13 cellular contexts compared by ENCODE assay signal in genomic region chr1:3774503-3775247, GRCh38. TPM values are rescaled to one million over a fixed set of nuclear protein-coding genes. Genes with fewer than 3 reads are reported as not detected.
DNase-seq lines count a peak whose midpoint lies in the region; ATAC-seq and TF ChIP-seq lines count a peak whose summit lies in the region.
"Had no signal": no experiment of that assay in that cellular context is flagged by ENCODE, and none has a peak within 500 bp of the region (broad histone marks: within the 10 kb centered on the region; RNA-seq: fewer than 3 reads in every experiment).

No MANE protein-coding gene starts in this region.

- peak; percentile 64 for DNase-seq in Right ventricle myocardium inferior (ENCODE audit: missing footprints)
- DNase-seq in Right ventricle myocardium superior = no peak
- no peak for DNase-seq in left ventricle myocardium superior
- DNase-seq in GM13976 (ENCODE audit: low spot score) = no peak
- no peak for DNase-seq in activated CD8-positive, alpha-beta T cell treated with anti-CD3 and anti-CD28 coated beads for 36 hours
- DNase-seq: activated CD4-positive, alpha-beta memory T cell treated with anti-CD3 and anti-CD28 coated beads, Interleukin-2, amount 10 ng/mL, durations not matched to agents 7 days and 5 days; effector CD4-positive, alpha-beta T cell; NCI-H1092 treated with DMSO at 0.1 percent for 48 hours; NCI-H748 treated with DMSO at 0.1 percent for 48 hours had no signal

- H3K36me3 Mint-ChIP-seq in activated CD8-positive, alpha-beta T cell treated with anti-CD3 and anti-CD28 coated beads for 36 hours (ENCODE audit: low read depth) = peaks cover under 1% of the 10 kb centered on the region

- H3K4me1 Mint-ChIP-seq in activated CD8-positive, alpha-beta T cell treated with anti-CD3 and anti-CD28 coated beads for 36 hours (ENCODE audit: low read depth) = peaks cover 11% of the 10 kb centered on the region

- H3K4me3 Mint-ChIP-seq in activated CD8-positive, alpha-beta T cell treated with anti-CD3 and anti-CD28 coated beads for 36 hours = no peak overlapping the region
- H3K4me3 Mint-ChIP-seq: activated CD4-positive, alpha-beta memory T cell treated with anti-CD3 and anti-CD28 coated beads, Interleukin-2, amount 10 ng/mL, durations not matched to agents 7 days and 5 days had no signal

- intact Hi-C loops in Right ventricle myocardium inferior (cut with DNase I) (no loop called here), Right ventricle myocardium superior (cut with DNase I) (no loop called here), left ventricle myocardium superior (cut with micrococcal nuclease) (no loop called here)
- intact Hi-C loops in activated CD8-positive, alpha-beta T cell treated with anti-CD3 and anti-CD28 coated beads for 36 hours (cut with micrococcal nuclease) = no loop called here

- H3K27ac Mint-ChIP-seq in activated CD8-positive, alpha-beta T cell treated with anti-CD3 and anti-CD28 coated beads for 36 hours = no peak overlapping the region
- H3K27ac Mint-ChIP-seq: activated CD4-positive, alpha-beta memory T cell treated with anti-CD3 and anti-CD28 coated beads, Interleukin-2, amount 10 ng/mL, durations not matched to agents 7 days and 5 days had no signal

- H3K27me3 Mint-ChIP-seq in activated CD8-positive, alpha-beta T cell treated with anti-CD3 and anti-CD28 coated beads for 36 hours = no peaks in the 10 kb centered on the region
- H3K27me3 Mint-ChIP-seq: activated CD4-positive, alpha-beta memory T cell treated with anti-CD3 and anti-CD28 coated beads, Interleukin-2, amount 10 ng/mL, durations not matched to agents 7 days and 5 days had no signal

- no peak for TF ChIP-seq CTCF in GM13976 (IDR thresholded peaks at IDR 0.05; ENCODE audit: borderline replicate concordance, control extremely low read depth, extremely low read depth, insufficient read depth, missing control alignments)
- TF ChIP-seq CTCF in activated CD8-positive, alpha-beta T cell treated with anti-CD3 and anti-CD28 coated beads for 36 hours (IDR thresholded peaks at IDR 0.05) = no peak

- POLR2A ChIA-PET in activated CD8-positive, alpha-beta T cell treated with anti-CD3 and anti-CD28 coated beads for 36 hours (lab: Charles Lee) = interaction anchor here (1.0 kb wide), 1 partner anchor 9 kb away, joined by 3 read pairs; no protein-coding TSS in a partner anchor

- no peaks in the 10 kb centered on the region for H3K9me3 Mint-ChIP-seq in activated CD8-positive, alpha-beta T cell treated with anti-CD3 and anti-CD28 coated beads for 36 hours
- H3K9me3 Mint-ChIP-seq: activated CD4-positive, alpha-beta memory T cell treated with anti-CD3 and anti-CD28 coated beads, Interleukin-2, amount 10 ng/mL, durations not matched to agents 7 days and 5 days had no signal

- CTCF ChIA-PET in activated CD8-positive, alpha-beta T cell treated with anti-CD3 and anti-CD28 coated beads for 36 hours (lab: Charles Lee) = interaction anchor here (1.1 to 2.4 kb wide), 6 partner anchors 19 to 83 kb away, joined by 3 to 12 read pairs (median 8); partner anchors contain the start of genes CEP104, DFFB and LRRC47

- ATAC-seq in Right ventricle myocardium inferior = no peak
- ATAC-seq in Right ventricle myocardium superior (ENCODE audit: poor library complexity) = no peak
- ATAC-seq in left ventricle myocardium superior = peak; percentile 3
- no peak for ATAC-seq in activated CD8-positive, alpha-beta T cell treated with anti-CD3 and anti-CD28 coated beads for 36 hours
- no peak for ATAC-seq in HG03460 (IDR thresholded peaks at IDR 0.05; ENCODE audit: unreplicated experiment)

- in situ Hi-C loops in GM13976 (cut with MboI; ENCODE audit: low sequenced_read_pairs, unreplicated experiment) = no loop called here

RNA-seq across cellular contexts. Expression of gene SMIM1, which starts 2.1 kb away (rescaled TPM):
- total RNA-seq in Right ventricle myocardium inferior (13.0 TPM), Right ventricle myocardium superior (17.3 TPM), left ventricle myocardium superior (15.3 TPM)
- total RNA-seq in activated CD8-positive, alpha-beta T cell treated with anti-CD3 and anti-CD28 coated beads for 36 hours = 1 to 10 TPM; 1.5 to 2.2 TPM
- total RNA-seq: activated CD4-positive, alpha-beta memory T cell treated with anti-CD3 and anti-CD28 coated beads, Interleukin-2, amount 10 ng/mL, durations not matched to agents 7 days and 5 days had no signal

RNA-seq across cellular contexts. Expression of gene LRRC47, which starts 21.6 kb away (rescaled TPM):
- total RNA-seq in Right ventricle myocardium inferior (54.5 TPM), Right ventricle myocardium superior (54.7 TPM), left ventricle myocardium superior (57.5 TPM)
- 10 to 100 TPM; 32.6 to 33.1 TPM for total RNA-seq in activated CD8-positive, alpha-beta T cell treated with anti-CD3 and anti-CD28 coated beads for 36 hours

RNA-seq across cellular contexts. Expression of gene CCDC27, which starts 22.4 kb away (rescaled TPM):
- total RNA-seq in Right ventricle myocardium inferior (not detected), Right ventricle myocardium superior (not detected), left ventricle myocardium superior (not detected)
- not detected for total RNA-seq in activated CD8-positive, alpha-beta T cell treated with anti-CD3 and anti-CD28 coated beads for 36 hours
- total RNA-seq: activated CD4-positive, alpha-beta memory T cell treated with anti-CD3 and anti-CD28 coated beads, Interleukin-2, amount 10 ng/mL, durations not matched to agents 7 days and 5 days; heart right ventricle; right lobe of liver; upper lobe of right lung had no signal
